ENCODE assay signal across 9 cellular contexts in the genomic region with DNA sequence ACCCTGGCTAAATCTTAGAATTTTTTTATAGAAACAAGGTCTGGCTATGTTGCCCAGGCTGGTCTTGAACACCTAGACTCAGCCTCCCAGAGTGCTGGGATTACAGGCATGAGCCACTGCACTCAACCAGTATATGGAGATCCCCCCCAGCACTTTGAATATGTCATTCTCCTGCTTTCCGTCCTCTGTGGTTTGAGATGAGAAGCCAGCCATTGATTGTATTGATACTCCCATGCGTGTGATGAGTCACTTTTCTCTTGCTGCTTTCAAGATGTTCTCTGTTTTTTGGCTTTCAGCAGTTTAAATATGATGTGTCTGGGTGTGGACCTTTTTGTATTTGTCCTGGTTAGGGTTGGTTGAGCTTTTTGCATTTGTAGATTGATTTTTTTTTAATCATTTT.
A peak's percentile ranks its signal among the peaks of the same experiment; 100 is the strongest.
DNase-seq lines count a peak whose midpoint lies in the region; ATAC-seq and TF ChIP-seq lines count a peak whose summit lies in the region.
"Had no signal": no experiment of that assay in that cellular context is flagged by ENCODE, and none has a peak within 500 bp of the region (broad histone marks: within the 10 kb centered on the region; RNA-seq: fewer than 3 reads in every experiment).

No MANE protein-coding gene starts in this region.

- TF ChIP-seq CTCF in right atrium auricular region (IDR thresholded peaks at IDR 0.05) (no peak), ascending aorta (IDR thresholded peaks at IDR 0.05) (no peak)

- peaks cover 12% of the 10 kb centered on the region for H3K4me1 Mint-ChIP-seq in activated CD8-positive, alpha-beta memory T cell treated with anti-CD3 and anti-CD28 coated beads, Interleukin-2, amount 10 ng/mL, durations not matched to agents 7 days and 5 days
- H3K4me1 Mint-ChIP-seq in activated T-helper 1 cell treated with anti-CD3 and anti-CD28 coated beads, Interleukin-12 subunit alpha, Interleukin-12 subunit beta, Interleukin-2, Interleukin-4 antibody, amounts not matched to agents 30 ng/mL and 10 ng/mL and 1 ng/mL, durations not matched to agents 14 hours and 24 hours and 36 hours (ENCODE audit: low read depth), result peaks cover 18% of the 10 kb centered on the region

- peak; percentile 98 for ATAC-seq in activated CD8-positive, alpha-beta memory T cell treated with anti-CD3 and anti-CD28 coated beads, Interleukin-2, amount 10 ng/mL, durations not matched to agents 7 days and 5 days
- peak; percentile 93 for ATAC-seq in HG03039 (IDR thresholded peaks at IDR 0.05; ENCODE audit: unreplicated experiment)

- CTCF ChIA-PET in activated CD8-positive, alpha-beta memory T cell treated with anti-CD3 and anti-CD28 coated beads, Interleukin-2, amount 10 ng/mL, durations not matched to agents 7 days and 5 days (lab: Charles Lee), result interaction anchor here (1.3 kb wide), 1 partner anchor 103 kb away, joined by 3 read pairs; no protein-coding TSS in a partner anchor

- H3K9me3 ChIP-seq in right atrium auricular region (no peaks in the 10 kb centered on the region), ascending aorta (no peaks in the 10 kb centered on the region)

- intact Hi-C loops in activated T-helper 1 cell treated with anti-CD3 and anti-CD28 coated beads, Interleukin-12 subunit alpha, Interleukin-12 subunit beta, Interleukin-2, Interleukin-4 antibody, amounts not matched to agents 30 ng/mL and 10 ng/mL and 1 ng/mL, durations not matched to agents 14 hours and 24 hours and 36 hours (cut with micrococcal nuclease), result loop anchor here (1.0 to 10.0 kb wide), 8 partner anchors 15 to 1418 kb away; partner anchors contain the start of genes ALG10, ETFBKMT and SINHCAF
- intact Hi-C loops in ascending aorta (cut with DNase I), result no loop called here

- H3K4me3 ChIP-seq in right atrium auricular region (no peak overlapping the region), ascending aorta (no peak overlapping the region)

- H3K9me3 Mint-ChIP-seq in activated CD8-positive, alpha-beta memory T cell treated with anti-CD3 and anti-CD28 coated beads, Interleukin-2, amount 10 ng/mL, durations not matched to agents 7 days and 5 days (ENCODE audit: low read depth), result no peaks in the 10 kb centered on the region
- no peaks in the 10 kb centered on the region for H3K9me3 Mint-ChIP-seq in activated T-helper 1 cell treated with anti-CD3 and anti-CD28 coated beads, Interleukin-12 subunit alpha, Interleukin-12 subunit beta, Interleukin-2, Interleukin-4 antibody, amounts not matched to agents 30 ng/mL and 10 ng/mL and 1 ng/mL, durations not matched to agents 14 hours and 24 hours and 36 hours

- H3K27ac ChIP-seq in right atrium auricular region (no peak overlapping the region), ascending aorta (no peak overlapping the region)

- H3K4me1 ChIP-seq in right atrium auricular region (no peaks in the 10 kb centered on the region), ascending aorta (no peaks in the 10 kb centered on the region)

- no peak overlapping the region for H3K4me3 Mint-ChIP-seq in activated CD8-positive, alpha-beta memory T cell treated with anti-CD3 and anti-CD28 coated beads, Interleukin-2, amount 10 ng/mL, durations not matched to agents 7 days and 5 days
- H3K4me3 Mint-ChIP-seq in activated T-helper 1 cell treated with anti-CD3 and anti-CD28 coated beads, Interleukin-12 subunit alpha, Interleukin-12 subunit beta, Interleukin-2, Interleukin-4 antibody, amounts not matched to agents 30 ng/mL and 10 ng/mL and 1 ng/mL, durations not matched to agents 14 hours and 24 hours and 36 hours, result no peak overlapping the region

- peaks cover 22% of the 10 kb centered on the region for H3K36me3 ChIP-seq in right atrium auricular region
- H3K36me3 ChIP-seq in ascending aorta, result peaks cover 13 to 69% of the 10 kb centered on the region in 2 donors

- H3K27ac Mint-ChIP-seq in activated CD8-positive, alpha-beta memory T cell treated with anti-CD3 and anti-CD28 coated beads, Interleukin-2, amount 10 ng/mL, durations not matched to agents 7 days and 5 days, result peak overlapping the region; percentile 38
- H3K27ac Mint-ChIP-seq in activated T-helper 1 cell treated with anti-CD3 and anti-CD28 coated beads, Interleukin-12 subunit alpha, Interleukin-12 subunit beta, Interleukin-2, Interleukin-4 antibody, amounts not matched to agents 30 ng/mL and 10 ng/mL and 1 ng/mL, durations not matched to agents 14 hours and 24 hours and 36 hours, result peak overlapping the region; percentile 65

- H3K27me3 ChIP-seq in right atrium auricular region (no peaks in the 10 kb centered on the region), ascending aorta (no peaks in the 10 kb centered on the region)

- no peaks in the 10 kb centered on the region for H3K27me3 Mint-ChIP-seq in activated CD8-positive, alpha-beta memory T cell treated with anti-CD3 and anti-CD28 coated beads, Interleukin-2, amount 10 ng/mL, durations not matched to agents 7 days and 5 days
- no peaks in the 10 kb centered on the region for H3K27me3 Mint-ChIP-seq in activated T-helper 1 cell treated with anti-CD3 and anti-CD28 coated beads, Interleukin-12 subunit alpha, Interleukin-12 subunit beta, Interleukin-2, Interleukin-4 antibody, amounts not matched to agents 30 ng/mL and 10 ng/mL and 1 ng/mL, durations not matched to agents 14 hours and 24 hours and 36 hours (ENCODE audit: insufficient read depth)

- H3K36me3 Mint-ChIP-seq in activated CD8-positive, alpha-beta memory T cell treated with anti-CD3 and anti-CD28 coated beads, Interleukin-2, amount 10 ng/mL, durations not matched to agents 7 days and 5 days, result no peaks in the 10 kb centered on the region
- H3K36me3 Mint-ChIP-seq in activated T-helper 1 cell treated with anti-CD3 and anti-CD28 coated beads, Interleukin-12 subunit alpha, Interleukin-12 subunit beta, Interleukin-2, Interleukin-4 antibody, amounts not matched to agents 30 ng/mL and 10 ng/mL and 1 ng/mL, durations not matched to agents 14 hours and 24 hours and 36 hours (ENCODE audit: low read depth), result peaks cover 2% of the 10 kb centered on the region

- peak; percentile 62 for DNase-seq in activated CD8-positive, alpha-beta memory T cell treated with anti-CD3 and anti-CD28 coated beads, Interleukin-2, amount 10 ng/mL, durations not matched to agents 7 days and 5 days
- DNase-seq in activated CD8-positive, alpha-beta memory T cell treated with anti-CD3 and anti-CD28 coated beads for 24 hours, result no peak
- DNase-seq in activated T-helper 1 cell treated with anti-CD3 and anti-CD28 coated beads, Interleukin-12 subunit alpha, Interleukin-12 subunit beta, Interleukin-2, Interleukin-4 antibody, amounts not matched to agents 30 ng/mL and 10 ng/mL and 1 ng/mL, durations not matched to agents 14 hours and 24 hours and 36 hours (ENCODE audit: low spot score), result peak; percentile 56
- peak; percentile 5 to 9 (median 6) for DNase-seq in stimulated activated CD4-positive, alpha-beta T cell treated with anti-CD3 and anti-CD28 coated beads, TNF-alpha, amount 100 ng/mL, for 48 hours (ENCODE audit: low read depth in 3 of 3)
- DNase-seq in right atrium auricular region (ENCODE audit: low spot score), result no peak
- DNase-seq in NAMALWA (ENCODE audit: low spot score), result no peak
- no peak for DNase-seq in ascending aorta (ENCODE audit: low spot score in 2 of 2)
- DNase-seq: KG1 had no signal

Comparison
In these comparisons a context has a peak if more than half of its experiments do, and no peak if none do; other contexts are left out.
1. DNase-seq: peak in activated CD8-positive, alpha-beta memory T cell treated with anti-CD3 and anti-CD28 coated beads, Interleukin-2, amount 10 ng/mL, durations not matched to agents 7 days and 5 days (single experiment), activated T-helper 1 cell treated with anti-CD3 and anti-CD28 coated beads, Interleukin-12 subunit alpha, Interleukin-12 subunit beta, Interleukin-2, Interleukin-4 antibody, amounts not matched to agents 30 ng/mL and 10 ng/mL and 1 ng/mL, durations not matched to agents 14 hours and 24 hours and 36 hours (single experiment) and stimulated activated CD4-positive, alpha-beta T cell treated with anti-CD3 and anti-CD28 coated beads, TNF-alpha, amount 100 ng/mL, for 48 hours (3 of 3); none in activated CD8-positive, alpha-beta memory T cell treated with anti-CD3 and anti-CD28 coated beads for 24 hours (single experiment), right atrium auricular region (single experiment), NAMALWA (single experiment) and ascending aorta (0 of 2).